ENCODE assay signal across 8 cellular contexts in genomic region chrX:56233100-56233499, GRCh38. TPM values are rescaled to one million over a fixed set of nuclear protein-coding genes. Genes with fewer than 3 reads are reported as not detected.
DNase-seq lines count a peak whose midpoint lies in the region; ATAC-seq, FAIRE-seq and TF ChIP-seq lines count a peak whose summit lies in the region.

No MANE protein-coding gene starts in this region.

- WGBS in H1 (ENCODE audit: extremely low coverage in 1 of 2, insufficient coverage in 1 of 2, insufficient read length in 1 of 2, insufficient replicate concordance in 2 of 2, low coverage in 1 of 2, low lambda C conversion rate in 2 of 2, missing lambda C conversion rate in 1 of 2), 2 experiments, result 2% methylated on average over 10 of the region's 17 CpGs; no CpG with 5 or more reads in 1 of the 2 experiments

- POLR2A ChIA-PET in H1 (lab: Charles Lee; ENCODE audit: partially characterized antibody), result no interaction called here

- H2AK5ac ChIP-seq in H1 (ENCODE audit: low read depth, low read length), result no peak overlapping the region

- no peak overlapping the region for H2BK5ac ChIP-seq in H1 (ENCODE audit: low read depth, low read length)

- H2BK12ac ChIP-seq in H1 (ENCODE audit: low read depth, low read length), result no peak overlapping the region

- H3K27me3 ChIP-seq in H1 (replicated peaks in 1 of 4; ENCODE audit: control insufficient read depth in 3 of 4, extremely low read depth in 1 of 4, insufficient read depth in 3 of 4, low read length in 3 of 4) (no peaks in the 10 kb centered on the region), muscle layer of duodenum (ENCODE audit: low read depth, low read length) (no peaks in the 10 kb centered on the region)

- no peak overlapping the region for H3K56ac ChIP-seq in H1 (replicated peaks; ENCODE audit: insufficient read length, low read depth, low read length)

- no peak for TF ChIP-seq RAD21 in H1 (IDR thresholded peaks at IDR 0.05 in 1 of 2, conservative IDR thresholded peaks at IDR 0.05 in 1 of 2; ENCODE audit: low read depth in 2 of 2, low read length in 2 of 2)

- TF ChIP-seq POLR2A in H1 (IDR thresholded peaks at IDR 0.05; ENCODE audit: control extremely low read depth in 1 of 2, low read depth in 2 of 2, low read length in 2 of 2), result no peak

- H3K4me2 ChIP-seq in H1 (ENCODE audit: insufficient read depth in 1 of 2, low read depth in 2 of 2, low read length in 2 of 2), result peak overlapping the region; percentile 74 to 95

- H3K23ac ChIP-seq in H1 (ENCODE audit: insufficient read length), result no peak overlapping the region

- no peak overlapping the region for H4K5ac ChIP-seq in H1 (ENCODE audit: insufficient read length, low read depth, low read length)

- H3K27ac ChIP-seq in H1 (ENCODE audit: low read depth, low read length), result no peak overlapping the region
- peak overlapping the region; percentile 72 for H3K27ac ChIP-seq in muscle layer of duodenum (ENCODE audit: low read length)

- no peak overlapping the region for H2BK120ac ChIP-seq in H1 (replicated peaks; ENCODE audit: low read depth, low read length)

- no peak overlapping the region for H4K91ac ChIP-seq in H1 (replicated peaks; ENCODE audit: insufficient read length, low read length)

- CTCF ChIA-PET in H1 (lab: Charles Lee; ENCODE audit: partially characterized antibody), result interaction anchor here (0.7 to 1.5 kb wide), 3 partner anchors 14 to 17 kb away, joined by 3 to 13 read pairs (median 4); no protein-coding TSS in a partner anchor

- H2BK15ac ChIP-seq in H1 (ENCODE audit: low read length), result no peak overlapping the region

- peak; percentile 19 for DNase-seq in AG08396 (ENCODE audit: low spot score)
- peak in 1 of 2 experiments; percentile 43 for DNase-seq in H1 (ENCODE audit: low read depth in 1 of 2, low spot score in 2 of 2)
- DNase-seq in GF-D8 (lab: John Stamatoyannopoulos, UW), result no peak
- no peak for DNase-seq in stimulated activated CD8-positive, alpha-beta memory T cell treated with anti-CD3 and anti-CD28 coated beads, Interleukin-4, amount 100 ng/mL, for 48 hours
- no peak for DNase-seq in pons (ENCODE audit: low spot score)
- DNase-seq in NCI-H2081 treated with DMSO at 0.1 percent for 48 hours (lab: John Stamatoyannopoulos, UW), result no peak

- H3K36me3 ChIP-seq in H1 (ENCODE audit: control insufficient read depth in 2 of 4, insufficient read depth in 4 of 4, low read length in 3 of 4) (no peaks in the 10 kb centered on the region), muscle layer of duodenum (ENCODE audit: control insufficient read depth in 1 of 2, insufficient read depth in 2 of 2, low read length in 2 of 2) (no peaks in the 10 kb centered on the region)

- H4K20me1 ChIP-seq in H1 (replicated peaks in 1 of 2; ENCODE audit: control insufficient read depth in 1 of 2, insufficient read depth in 2 of 2, low read length in 2 of 2), result no peaks in the 10 kb centered on the region

- H3K4ac ChIP-seq in H1 (replicated peaks; ENCODE audit: insufficient read length, low read depth, low read length), result no peak overlapping the region

- no peak overlapping the region for H2AFZ ChIP-seq in H1 (ENCODE audit: low read length)

- no peak for FAIRE-seq in H1 (lab: Jason Lieb, UNC)

- no peak overlapping the region for H4K8ac ChIP-seq in H1 (ENCODE audit: extremely low read depth, insufficient read depth, low read length)

- H3K79me2 ChIP-seq in H1 (ENCODE audit: control insufficient read depth in 1 of 2, insufficient read depth in 2 of 2, low read length in 2 of 2), result no peaks in the 10 kb centered on the region

- H3K9me3 ChIP-seq in H1 (ENCODE audit: insufficient read depth in 2 of 2, low read depth in 1 of 2, low read length in 1 of 2) (no peaks in the 10 kb centered on the region), muscle layer of duodenum (ENCODE audit: control insufficient read depth in 1 of 2, low read length in 2 of 2) (no peaks in the 10 kb centered on the region)

- H3K9ac ChIP-seq in H1 (replicated peaks in 1 of 4; ENCODE audit: extremely low read depth in 1 of 4, low read depth in 3 of 4, low read length in 3 of 4), result no peak overlapping the region; a peak in 2 of 7 replicates

- ATAC-seq in HG03175 (IDR thresholded peaks at IDR 0.05; ENCODE audit: unreplicated experiment), result peak; percentile 18

- H3K79me1 ChIP-seq in H1 (ENCODE audit: low read depth, low read length), result no peaks in the 10 kb centered on the region

- no peak overlapping the region for H3K14ac ChIP-seq in H1 (ENCODE audit: insufficient read length)

- peak overlapping the region; percentile 55 to 86 (median 72); a peak in 7 of 8 replicates for H3K4me3 ChIP-seq in H1 (ENCODE audit: extremely low read depth in 1 of 4, insufficient read depth in 2 of 4, low read depth in 3 of 4, low read length in 4 of 4)
- peak overlapping the region; percentile 63 to 70 for H3K4me3 ChIP-seq in muscle layer of duodenum (ENCODE audit: low read depth in 1 of 2, low read length in 2 of 2)

- no peak overlapping the region for H3K18ac ChIP-seq in H1 (ENCODE audit: extremely low read depth, low read length)

- H3K23me2 ChIP-seq in H1 (ENCODE audit: low read depth, low read length), result peaks cover 3% of the 10 kb centered on the region; the same call in 1 of the 2 replicates

- no peak overlapping the region for H2BK20ac ChIP-seq in H1 (ENCODE audit: low read length)

- no peak for TF ChIP-seq CTCF in H1 (IDR thresholded peaks at IDR 0.05; ENCODE audit: control extremely low read depth in 1 of 3, insufficient read depth in 1 of 3, low read depth in 1 of 3, low read length in 3 of 3)

- TF ChIP-seq EP300 in H1 (IDR thresholded peaks at IDR 0.05; ENCODE audit: borderline replicate concordance in 1 of 2, low read depth in 2 of 2, low read length in 2 of 2), result no peak

- H3K4me1 ChIP-seq in H1 (replicated peaks in 1 of 4; ENCODE audit: control insufficient read depth in 3 of 4, insufficient read depth in 4 of 4, low read length in 3 of 4) (peaks cover 0 to 4% (median 0%) of the 10 kb centered on the region in 4 experiments; a peak in 2 of 7 replicates), muscle layer of duodenum (ENCODE audit: control insufficient read depth in 1 of 2, insufficient read depth in 2 of 2, low read length in 2 of 2) (peaks cover 4 to 12% of the 10 kb centered on the region in 2 donors)

TF ChIP-seq in H1, 55 proteins besides CTCF, POLR2A, EP300 and RAD21:
- no peak for TF ChIP-seq ATF3 (IDR thresholded peaks at IDR 0.05; ENCODE audit: insufficient read depth, low read depth, low read length)
- TF ChIP-seq JUND (IDR thresholded peaks at IDR 0.05; ENCODE audit: low read length), result no peak
- no peak for TF ChIP-seq SUZ12 (IDR thresholded peaks at IDR 0.05; ENCODE audit: low read length)
- no peak for TF ChIP-seq E2F6 (IDR thresholded peaks at IDR 0.05)
- TF ChIP-seq SP1 (IDR thresholded peaks at IDR 0.05; ENCODE audit: low read depth, low read length), result no peak
- TF ChIP-seq CHD2 (IDR thresholded peaks at IDR 0.05; ENCODE audit: low read length), result no peak
- TF ChIP-seq BACH1 (IDR thresholded peaks at IDR 0.05; ENCODE audit: low read length), result no peak
- TF ChIP-seq JUN (IDR thresholded peaks at IDR 0.05; ENCODE audit: low read depth, low read length), result no peak
- TF ChIP-seq KDM4A (IDR thresholded peaks at IDR 0.05; ENCODE audit: low read depth, low read length, severe bottlenecking), result no peak
- TF ChIP-seq HDAC6 (IDR thresholded peaks at IDR 0.05; ENCODE audit: low read depth, low read length), result no peak
- TF ChIP-seq NANOG (IDR thresholded peaks at IDR 0.05; ENCODE audit: insufficient read depth, low read depth, low read length, poor library complexity, severe bottlenecking), result no peak
- TF ChIP-seq EGR1 (IDR thresholded peaks at IDR 0.05; ENCODE audit: borderline replicate concordance, low read depth, low read length), result no peak
- no peak for TF ChIP-seq CEBPB (IDR thresholded peaks at IDR 0.05; ENCODE audit: low read depth, low read length)
- TF ChIP-seq KDM5A (IDR thresholded peaks at IDR 0.05; ENCODE audit: low read length), result no peak
- TF ChIP-seq CBX8 (IDR thresholded peaks at IDR 0.05; ENCODE audit: borderline replicate concordance, low read depth, low read length), result no peak
- TF ChIP-seq TCF12 (IDR thresholded peaks at IDR 0.05; ENCODE audit: low read depth, low read length), result no peak
- TF ChIP-seq SIRT6 (IDR thresholded peaks at IDR 0.05; ENCODE audit: low read length), result no peak
- no peak for TF ChIP-seq MAFK (IDR thresholded peaks at IDR 0.05; ENCODE audit: low read depth, low read length)

RNA-seq across cellular contexts. Expression of gene KLF8, which starts 0.9 kb away (rescaled TPM):
- total RNA-seq in H1 (2021; fragmentation: NEBNext Ultra II Directional; extraction: Animal tissue kit (Norgen Biotek cat#: 25700)), result 9.8 and 11.5 TPM in 2 replicates
- 12.6 and 15.3 TPM in 2 replicates for polyA plus RNA-seq in H1 (2011; rRNA removed)
- 14.9 TPM for polyA plus RNA-seq in H1 (2011; cell fraction: cytosol; rRNA removed)
- 18.5 TPM for polyA plus RNA-seq in H1 (2011; cell fraction: nucleus; rRNA removed)
- 7.1 to 9.3 TPM (median 8.6 TPM) in 4 replicates for polyA plus RNA-seq in H1 (2012, experiment 1 of 2)
- polyA plus RNA-seq in H1 (2012, experiment 2 of 2), result 3.1 TPM
- polyA plus RNA-seq in H1 (2013, experiment 1 of 2), result 5.6 TPM
- 5.2 TPM for polyA plus RNA-seq in H1 (2013, experiment 2 of 2)
- 42.7 and 51.9 TPM in 2 replicates for polyA minus RNA-seq in H1 (2011; rRNA and poly(A)+ RNA removed)
- polyA minus RNA-seq in H1 (2011; cell fraction: cytosol; rRNA and poly(A)+ RNA removed), result 14.4 TPM
- 19.6 TPM for polyA minus RNA-seq in H1 (2011; cell fraction: nucleus; rRNA and poly(A)+ RNA removed)
